8 cellular contexts compared by ENCODE assay signal in the genomic region with DNA sequence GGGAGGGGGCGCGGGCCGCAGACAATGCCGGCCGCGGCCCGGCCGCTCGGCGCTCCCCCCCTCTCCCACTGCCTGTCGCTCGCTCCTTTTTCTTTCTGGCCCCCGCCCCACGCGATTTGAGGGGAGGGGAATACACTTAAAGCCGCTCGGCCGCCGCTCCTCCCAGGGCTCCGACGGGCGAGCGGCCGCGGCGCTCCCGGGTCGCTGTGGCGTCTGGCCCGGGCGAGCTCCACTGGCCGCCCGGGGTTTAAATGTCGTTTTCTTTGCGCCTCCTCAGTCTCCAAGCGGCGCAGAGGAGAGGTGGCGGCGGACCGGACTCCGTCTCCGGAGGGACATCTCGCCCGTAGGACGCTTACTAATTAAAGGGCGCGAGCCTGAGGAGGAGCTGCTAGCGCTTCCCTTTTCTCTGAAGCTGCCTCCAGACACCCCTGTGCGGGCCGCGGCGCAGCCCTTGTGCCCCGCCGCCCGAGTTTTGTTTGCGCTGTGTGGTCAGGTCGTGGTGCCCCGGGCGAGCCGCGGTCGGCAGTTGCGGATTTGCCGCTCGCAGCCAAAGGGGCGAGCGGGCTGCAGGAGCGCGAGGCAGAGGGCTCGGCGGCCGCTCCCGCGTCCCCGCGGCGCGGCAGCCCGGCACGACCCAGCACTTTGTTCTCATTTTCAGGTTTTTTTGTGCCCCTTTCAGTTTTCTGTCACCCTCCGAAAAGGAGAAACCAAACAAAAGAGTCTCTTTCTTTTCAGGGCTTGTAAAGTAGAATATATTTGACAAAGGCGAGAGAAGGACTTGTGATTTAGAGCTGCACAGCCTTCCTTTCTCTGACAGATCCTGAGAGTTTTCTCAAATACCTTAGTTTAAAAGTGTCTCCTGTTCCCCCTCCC. TPM values are rescaled to one million over a fixed set of nuclear protein-coding genes. Genes with fewer than 3 reads are reported as not detected.
DNase-seq lines count a peak whose midpoint lies in the region; ATAC-seq and TF ChIP-seq lines count a peak whose summit lies in the region.

No MANE protein-coding gene starts in this region.

- no peak overlapping the region for H3K27ac Mint-ChIP-seq in H9

- no peak overlapping the region for H4K5ac ChIP-seq in H9 (ENCODE audit: insufficient read length, low read depth, low read length)

- H3K36me3 ChIP-seq in SU-DHL-6 (ENCODE audit: low read length) (no peaks in the 10 kb centered on the region), breast epithelium (no peaks in the 10 kb centered on the region), smooth muscle cell (ENCODE audit: low read depth) (no peaks in the 10 kb centered on the region)

- no peak overlapping the region for H2BK12ac ChIP-seq in H9 (ENCODE audit: insufficient read length, low read depth, low read length)

- peaks cover 18% of the 10 kb centered on the region for H3K23me2 ChIP-seq in H9 (ENCODE audit: insufficient read length, low read depth, low read length, poor library complexity, severe bottlenecking)

- H4K8ac ChIP-seq in H9 (replicated peaks; ENCODE audit: insufficient read length, low read depth, low read length) = no peak overlapping the region

- H3K79me1 ChIP-seq in H9 (ENCODE audit: insufficient read depth, low read depth, low read length, poor library complexity, severe bottlenecking) = no peaks in the 10 kb centered on the region

- H3K4ac ChIP-seq in H9 (ENCODE audit: low read depth, low read length) = no peak overlapping the region

- H2BK15ac ChIP-seq in H9 (ENCODE audit: low read depth, low read length) = no peak overlapping the region

- peak overlapping the region; percentile 39 for H3K4me2 ChIP-seq in H9 (ENCODE audit: insufficient read depth, insufficient read length, low read length)
- peak overlapping the region; percentile 83 for H3K4me2 ChIP-seq in SU-DHL-6 (ENCODE audit: low read depth, low read length, poor library complexity, severe bottlenecking)
- peak overlapping the region; percentile 89 for H3K4me2 ChIP-seq in smooth muscle cell

- DNase-seq in AG20443 (ENCODE audit: low spot score) = peak; percentile 46
- no peak for DNase-seq in H9
- no peak for DNase-seq in breast epithelium (ENCODE audit: low spot score in 2 of 2)
- DNase-seq in iPS-NIHi11 (ENCODE audit: low spot score) = peak; percentile 36
- DNase-seq in smooth muscle cell (lab: John Stamatoyannopoulos, UW; ENCODE audit: unreplicated experiment) = no peak

- H2BK5ac ChIP-seq in H9 (ENCODE audit: insufficient read length, low read length) = no peak overlapping the region

- H3K4me3 ChIP-seq in SU-DHL-6 (ENCODE audit: insufficient read depth, low read length, poor library complexity, severe bottlenecking) (peak overlapping the region; percentile 72), breast epithelium (peak overlapping the region; percentile 90 to 100 (median 95)), smooth muscle cell (peak overlapping the region; percentile 99)

- H3K9me3 ChIP-seq in H9 (ENCODE audit: control insufficient read depth, low read depth, low read length) (no peaks in the 10 kb centered on the region), SU-DHL-6 (ENCODE audit: insufficient read depth, low read length) (no peaks in the 10 kb centered on the region), breast epithelium (no peaks in the 10 kb centered on the region), smooth muscle cell (replicated peaks; ENCODE audit: low read depth) (no peaks in the 10 kb centered on the region)

- H2BK20ac ChIP-seq in H9 (ENCODE audit: low read depth, low read length, poor library complexity, severe bottlenecking) = no peak overlapping the region

- H3K9me3 Mint-ChIP-seq in H9 = no peaks in the 10 kb centered on the region; a peak in 1 of 5 replicates

- peak overlapping the region; percentile 36 for H3K9ac ChIP-seq in H9 (ENCODE audit: extremely low read depth, insufficient read length, low read length)
- H3K9ac ChIP-seq in SU-DHL-6 (ENCODE audit: low read length) = peak overlapping the region; percentile 53
- peak overlapping the region; percentile 96 for H3K9ac ChIP-seq in smooth muscle cell (ENCODE audit: low read depth)

- no peak overlapping the region for H4K91ac ChIP-seq in H9 (ENCODE audit: insufficient read length, low read depth, low read length)

- H3K79me2 ChIP-seq in H9 (ENCODE audit: insufficient read depth, low read length) (no peaks in the 10 kb centered on the region; the same call in 1 of the 2 replicates), SU-DHL-6 (ENCODE audit: insufficient read depth, low read length) (no peaks in the 10 kb centered on the region), smooth muscle cell (ENCODE audit: low read depth) (peaks cover 58% of the 10 kb centered on the region)

- H2AFZ ChIP-seq in H9 (ENCODE audit: low read length) (no peak overlapping the region), SU-DHL-6 (ENCODE audit: low read depth, low read length, severe bottlenecking) (peak overlapping the region; percentile 35), smooth muscle cell (ENCODE audit: low read depth) (no peak overlapping the region)

- H2AK5ac ChIP-seq in H9 (ENCODE audit: insufficient read length, low read length) = no peak overlapping the region

- no peak for ATAC-seq in GM21825 (IDR thresholded peaks at IDR 0.05; ENCODE audit: unreplicated experiment)
- ATAC-seq in HG03442 (IDR thresholded peaks at IDR 0.05; ENCODE audit: unreplicated experiment) = no peak

- peaks cover 4 to 10% (median 8%) of the 10 kb centered on the region in 3 experiments; a peak in 6 of 7 replicates for H3K36me3 Mint-ChIP-seq in H9 (ENCODE audit: insufficient read depth in 1 of 3, low read depth in 3 of 3)

- no peak overlapping the region for H3K18ac ChIP-seq in H9 (ENCODE audit: insufficient read length, low read depth, low read length)

- H3K9me2 ChIP-seq in SU-DHL-6 (replicated peaks; ENCODE audit: insufficient read depth, low read length) = no peaks in the 10 kb centered on the region

- no peak overlapping the region for H3K27ac ChIP-seq in H9 (ENCODE audit: insufficient read length, low read depth, low read length)
- no peak overlapping the region for H3K27ac ChIP-seq in SU-DHL-6 (ENCODE audit: low read depth, low read length)
- H3K27ac ChIP-seq in breast epithelium = peak overlapping the region; percentile 77 to 89
- H3K27ac ChIP-seq in smooth muscle cell (ENCODE audit: low read depth) = peak overlapping the region; percentile 80

- H3K56ac ChIP-seq in H9 (ENCODE audit: insufficient read length, low read depth, low read length) = no peak overlapping the region

- no CpG with 5 or more reads among the region's 82 CpGs for WGBS in H9 (ENCODE audit: extremely low coverage, insufficient read length, low lambda C conversion rate)
- WGBS in smooth muscle cell (ENCODE audit: low lambda C conversion rate) = under 1% methylated on average over 69 of the region's 82 CpGs

- H3K27me3 ChIP-seq in H9 (ENCODE audit: insufficient read depth, low read length) (peaks cover 27% of the 10 kb centered on the region), SU-DHL-6 (ENCODE audit: low read length) (no peaks in the 10 kb centered on the region), breast epithelium (no peaks in the 10 kb centered on the region), smooth muscle cell (ENCODE audit: low read depth) (no peaks in the 10 kb centered on the region)

- intact Hi-C loops in breast epithelium (cut with DNase I; ENCODE audit: low total_unique reads) = no loop called here

- H4K20me1 ChIP-seq in H9 (ENCODE audit: control insufficient read depth, insufficient read depth, insufficient read length) = no peaks in the 10 kb centered on the region
- peaks cover 22% of the 10 kb centered on the region; the same call in 1 of the 2 replicates for H4K20me1 ChIP-seq in SU-DHL-6 (ENCODE audit: low read depth, low read length)
- peaks cover 59% of the 10 kb centered on the region for H4K20me1 ChIP-seq in smooth muscle cell (ENCODE audit: low read depth)

- no peak for TF ChIP-seq POLR2A in breast epithelium (IDR thresholded peaks at IDR 0.05)

- H2BK120ac ChIP-seq in H9 (ENCODE audit: low read depth, low read length, poor library complexity, severe bottlenecking) = no peak overlapping the region

- no peak overlapping the region for H3K23ac ChIP-seq in H9 (ENCODE audit: insufficient read length, low read depth, low read length)

- H3F3A ChIP-seq in SU-DHL-6 (ENCODE audit: insufficient read depth) (peaks cover 3% of the 10 kb centered on the region; the same call in 1 of the 2 replicates), smooth muscle cell (ENCODE audit: low read depth) (peaks cover 10% of the 10 kb centered on the region)

- no peak overlapping the region; the same call in none of the 2 replicates for H3K14ac ChIP-seq in H9 (ENCODE audit: insufficient read depth, low read length)

- H3K4me1 ChIP-seq in H9 (ENCODE audit: insufficient read depth, low read length) (peaks cover 3% of the 10 kb centered on the region; the same call in 1 of the 2 replicates), breast epithelium (peaks cover 0 to 8% of the 10 kb centered on the region in 2 donors), smooth muscle cell (ENCODE audit: low read depth) (peaks cover 26% of the 10 kb centered on the region)

- TF ChIP-seq CTCF in H9 (conservative IDR thresholded peaks at IDR 0.05) = no peak
- no peak for TF ChIP-seq CTCF in SU-DHL-6 (IDR thresholded peaks at IDR 0.05; ENCODE audit: insufficient read depth, low read length, poor library complexity, severe bottlenecking)
- TF ChIP-seq CTCF in breast epithelium (IDR thresholded peaks at IDR 0.05) = no peak
- TF ChIP-seq CTCF in smooth muscle cell (IDR thresholded peaks at IDR 0.05; ENCODE audit: borderline replicate concordance, insufficient read depth, poor library complexity, severe bottlenecking) = no peak

- peak overlapping the region; percentile 71 to 85 for H3K4me3 Mint-ChIP-seq in H9

- peaks cover 32 to 33% of the 10 kb centered on the region in 2 experiments for H3K4me1 Mint-ChIP-seq in H9

- peaks cover 59% of the 10 kb centered on the region for H3K27me3 Mint-ChIP-seq in H9 (ENCODE audit: low read depth)

- no peak overlapping the region for H3T11ph ChIP-seq in H9 (ENCODE audit: low read length)

RNA-seq across cellular contexts. Expression of gene ZSWIM6, which starts 1.5 kb away (rescaled TPM):
- total RNA-seq in H9 (2021) (11.0 and 11.5 TPM in 2 replicates), breast epithelium (10 to 100 TPM; 10.2 to 16.8 (median 11.2) TPM), smooth muscle cell (21.9 and 25.5 TPM in 2 replicates)
- 9.1 and 11.0 TPM in 2 replicates for polyA plus RNA-seq in smooth muscle cell

Comparison
In these comparisons a context has a peak if more than half of its experiments do, and no peak if none do; other contexts are left out.
1. DNase-seq: peak in AG20443 (single experiment) and iPS-NIHi11 (single experiment); none in H9 (single experiment), breast epithelium (0 of 2) and smooth muscle cell (single experiment).
2. H3K27ac ChIP-seq: peak in breast epithelium (2 of 2) and smooth muscle cell (single experiment); none in H9 (single experiment) and SU-DHL-6 (single experiment).
3. H3K4me2 ChIP-seq: peak in every context shown above with its lines; median percentile 89 in smooth muscle cell; 83 in SU-DHL-6; 39 in H9.
4. H3K9ac ChIP-seq: peak in every context shown above with its lines; median percentile 96 in smooth muscle cell; 53 in SU-DHL-6; 36 in H9.
5. Peak in every context shown above with its lines, with median percentiles within 50 percentile points of each other: H3K4me3 ChIP-seq.